In the genomic region with DNA sequence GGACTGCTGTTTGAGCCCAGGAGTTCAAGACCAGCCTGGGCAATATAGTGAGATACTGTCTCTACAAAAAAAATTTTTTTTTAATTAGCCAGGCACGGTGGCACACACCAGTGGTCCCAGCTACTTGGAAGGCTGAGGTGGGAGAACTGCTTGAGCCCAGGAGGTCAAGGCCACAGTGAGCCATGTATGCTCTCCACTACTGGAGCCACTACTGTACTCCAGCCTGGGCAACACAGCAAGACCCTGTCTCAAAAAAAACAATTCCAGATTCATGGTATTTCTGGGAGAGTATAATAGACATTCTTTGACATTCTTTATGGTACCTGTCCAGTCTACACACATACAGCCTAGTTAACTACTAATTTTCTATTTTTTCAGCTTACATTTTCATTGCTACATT, we compare ENCODE assay signal across 6 cellular contexts.
"Had no signal": no experiment of that assay in that cellular context is flagged by ENCODE, and none has a peak within 500 bp of the region (broad histone marks: within the 10 kb centered on the region; RNA-seq: fewer than 3 reads in every experiment).

No MANE protein-coding gene starts in this region.

- FAIRE-seq: HTR-8/SVneo had no signal

- H3K27ac ChIP-seq: HL-60 had no signal

- H3K27ac Mint-ChIP-seq: IgD-negative memory B cell had no signal

- DNase-seq: IMR-90, KBM-7, KG1 had no signal

- H3K9me3 Mint-ChIP-seq: IgD-negative memory B cell had no signal

- H3K27me3 Mint-ChIP-seq: IgD-negative memory B cell had no signal
